ENCODE assay signal across 26 cellular contexts in genomic region chr22:22546490-22546889, GRCh38. TPM values are rescaled to one million over a fixed set of nuclear protein-coding genes. Genes with fewer than 3 reads are reported as not detected.
DNase-seq lines count a peak whose midpoint lies in the region; ATAC-seq, FAIRE-seq and TF ChIP-seq lines count a peak whose summit lies in the region.
"Had no signal": no experiment of that assay in that cellular context is flagged by ENCODE, and none has a peak within 500 bp of the region (broad histone marks: within the 10 kb centered on the region; RNA-seq: fewer than 3 reads in every experiment).

No MANE protein-coding gene starts in this region.

- in situ Hi-C loops in K562 (cut with MboI) = loop anchor here (25.0 kb wide), 1 partner anchor 1134 kb away; the partner anchor contains the start of gene HIC2

- H4K20me1 ChIP-seq in K562 (replicated peaks; ENCODE audit: control insufficient read depth, insufficient read depth, low read length) = peaks cover 51% of the 10 kb centered on the region

- 77% methylated on average over 5 of the region's 5 CpGs for WGBS in K562 (ENCODE audit: insufficient coverage, low coverage, missing lambda C conversion rate)
- 49 to 56% methylated on average over 5 of the region's 5 CpGs for WGBS in sigmoid colon, 2 donors

- intact Hi-C loops in K562 (cut with micrococcal nuclease) (loop anchor here (2.0 to 10.0 kb wide), 2 partner anchors 38 to 58 kb away; partner anchors contain the start of gene ZNF280B), sigmoid colon (cut with DNase I) (no loop called here)
- intact Hi-C loops in activated CD4-positive, alpha-beta T cell treated with anti-CD3 and anti-CD28 coated beads for 36 hours (cut with DNase I, micrococcal nuclease) = no loop called here

- POLR2A ChIA-PET in K562 (lab: Yijun Ruan, JAX) = interaction anchor here (0.7 to 19.7 kb wide), 21 partner anchors 4 to 839 kb away, joined by 3 to 708 read pairs (median 5); partner anchors contain the start of genes PRAME, ZNF280A and ZNF280B
- POLR2A ChIA-PET in activated CD4-positive, alpha-beta T cell treated with anti-CD3 and anti-CD28 coated beads for 36 hours (lab: Charles Lee) = no interaction called here

- H3K4me1 Mint-ChIP-seq in activated CD4-positive, alpha-beta T cell treated with anti-CD3 and anti-CD28 coated beads for 36 hours = no peaks in the 10 kb centered on the region
- H3K4me1 Mint-ChIP-seq: activated naive CD8-positive, alpha-beta T cell treated with anti-CD3 and anti-CD28 coated beads, Interleukin-2, amount 50 U/mL, for 24 hours had no signal

- CTCF ChIA-PET in K562 (lab: Yijun Ruan, JAX; ENCODE audit: low intra/inter-chr PET ratio) = interaction anchor here (1.7 kb wide), 1 partner anchor 13 kb away, joined by 4 read pairs; the partner anchor contains the start of gene PRAME
- CTCF ChIA-PET in activated CD4-positive, alpha-beta T cell treated with anti-CD3 and anti-CD28 coated beads for 36 hours (lab: Charles Lee) = no interaction called here

- H3K9me3 Mint-ChIP-seq in activated CD4-positive, alpha-beta T cell treated with anti-CD3 and anti-CD28 coated beads for 36 hours (ENCODE audit: low read depth) = no peaks in the 10 kb centered on the region
- H3K9me3 Mint-ChIP-seq: activated naive CD8-positive, alpha-beta T cell treated with anti-CD3 and anti-CD28 coated beads, Interleukin-2, amount 50 U/mL, for 24 hours; activated T-helper 2 cell treated with anti-CD3 and anti-CD28 coated beads, Interferon-gamma antibody, Interleukin-2, Interleukin-4, amounts not matched to agents 10 μg/mL and 5 μg/mL and 100 μg/mL, durations not matched to agents 14 hours and 24 hours and 36 hours; natural killer cell treated with Interleukin-12 subunit alpha and Interleukin-12 subunit beta and Interleukin-15 and Interleukin-18, amount 100 ng/mL, for 72 hours had no signal

- H3K27me3 Mint-ChIP-seq in activated CD4-positive, alpha-beta T cell treated with anti-CD3 and anti-CD28 coated beads for 36 hours = no peaks in the 10 kb centered on the region
- H3K27me3 Mint-ChIP-seq: activated naive CD8-positive, alpha-beta T cell treated with anti-CD3 and anti-CD28 coated beads, Interleukin-2, amount 50 U/mL, for 24 hours had no signal

- no peak for FAIRE-seq in K562 (lab: Jason Lieb, UNC)

- no peak overlapping the region for H3K4me3 ChIP-seq in NB4 (ENCODE audit: low read depth, low read length)
- no peak overlapping the region for H3K4me3 ChIP-seq in K562
- no peak overlapping the region for H3K4me3 ChIP-seq in sigmoid colon
- H3K4me3 ChIP-seq: gastrocnemius medialis, SJCRH30, skin epidermis, upper lobe of left lung had no signal

- no peak for TF ChIP-seq CTCF in NB4 (IDR thresholded peaks at IDR 0.05; ENCODE audit: low read depth, low read length)
- TF ChIP-seq CTCF in K562 (IDR thresholded peaks at IDR 0.05 in 2 of 3, conservative IDR thresholded peaks at IDR 0.05 in 1 of 3; ENCODE audit: insufficient read depth in 2 of 3, low read depth in 1 of 3, low read length in 3 of 3) = no peak
- no peak for TF ChIP-seq CTCF in sigmoid colon (IDR thresholded peaks at IDR 0.05)

- H3K4me1 ChIP-seq in K562 (replicated peaks in 1 of 2; ENCODE audit: control insufficient read depth in 2 of 2, insufficient read depth in 2 of 2, low read length in 2 of 2) (peaks cover 13 to 20% of the 10 kb centered on the region in 2 experiments), sigmoid colon (no peaks in the 10 kb centered on the region)
- H3K4me1 ChIP-seq: gastrocnemius medialis, parathyroid adenoma, SJCRH30, upper lobe of left lung had no signal

- no peak for TF ChIP-seq EP300 in K562 (IDR thresholded peaks at IDR 0.05; ENCODE audit: low read length)
- no peak for TF ChIP-seq EP300 in sigmoid colon (IDR thresholded peaks at IDR 0.05)

- H2AFZ ChIP-seq in K562 (ENCODE audit: low read depth, low read length) = no peak overlapping the region
- H2AFZ ChIP-seq: parathyroid adenoma had no signal

- DNase-seq in HT1080 (ENCODE audit: low read depth) (peak; percentile 31), NB4 (ENCODE audit: low read depth) (peak; percentile 89), K562 (ENCODE audit: extremely low read depth in 1 of 4, low spot score in 3 of 4) (peak; percentile 56 to 72 (median 68)), pons (ENCODE audit: low spot score) (peak; percentile 34), sigmoid colon (no peak), NCI-H2196 treated with DMSO at 0.1 percent for 48 hours (lab: John Stamatoyannopoulos, UW; ENCODE audit: unreplicated experiment) (no peak)
- DNase-seq in activated CD4-positive, alpha-beta T cell treated with anti-CD3 and anti-CD28 coated beads for 36 hours = no peak
- DNase-seq: activated naive CD8-positive, alpha-beta T cell treated with anti-CD3 and anti-CD28 coated beads, Interleukin-2, amount 50 U/mL, for 24 hours; brain microvascular endothelial cell; dermis blood vessel endothelial cell; gastrocnemius medialis; NCI-H1092; NCI-H2107; NCI-H524; SJCRH30; stimulated activated CD4-positive, alpha-beta T cell treated with anti-CD3 and anti-CD28 coated beads, Interleukin-2, amount 100 ng/mL, for 48 hours; T1000; upper lobe of left lung had no signal

- H3K9me3 ChIP-seq in K562 (replicated peaks; ENCODE audit: control insufficient read depth, insufficient read depth, low read depth, low read length) = no peaks in the 10 kb centered on the region
- no peaks in the 10 kb centered on the region for H3K9me3 ChIP-seq in sigmoid colon
- H3K9me3 ChIP-seq: gastrocnemius medialis, SJCRH30, upper lobe of left lung had no signal

- no peak overlapping the region; the same call in 2 of the 3 replicates for H3K27ac ChIP-seq in K562 (ENCODE audit: extremely low read depth, low read depth, low read length)
- no peak overlapping the region for H3K27ac ChIP-seq in sigmoid colon
- H3K27ac ChIP-seq: brain microvascular endothelial cell, epithelial cell of prostate, gastrocnemius medialis, parathyroid adenoma, SJCRH30, skin epidermis, upper lobe of left lung had no signal

- H3K4me2 ChIP-seq in K562 (ENCODE audit: insufficient read depth, low read length) = no peak overlapping the region

- no peak for TF ChIP-seq RAD21 in K562 (CRISPR knock-in tag; conservative IDR thresholded peaks at IDR 0.05 in 1 of 2, IDR thresholded peaks at IDR 0.05 in 1 of 2)

- peaks cover 43% of the 10 kb centered on the region for H3K9me1 ChIP-seq in K562 (ENCODE audit: control insufficient read depth, insufficient read depth, low read length)

- peak; percentile 44 for ATAC-seq in K562
- no peak for ATAC-seq in activated CD4-positive, alpha-beta T cell treated with anti-CD3 and anti-CD28 coated beads for 36 hours
- ATAC-seq: activated CD4-positive, CD25-positive, alpha-beta regulatory T cell treated with anti-CD3 and anti-CD28 coated beads, Interleukin-2, amount 50 U/mL, for 24 hours; activated naive CD8-positive, alpha-beta T cell treated with anti-CD3 and anti-CD28 coated beads, Interleukin-2, amount 50 U/mL, for 24 hours; gastrocnemius medialis had no signal

- H3K27me3 ChIP-seq in K562 (ENCODE audit: control insufficient read depth in 2 of 2, insufficient read depth in 2 of 2, low read length in 2 of 2) (no peaks in the 10 kb centered on the region), sigmoid colon (no peaks in the 10 kb centered on the region)
- H3K27me3 ChIP-seq: gastrocnemius medialis, upper lobe of left lung had no signal

- TF ChIP-seq POLR2A in NB4 (IDR thresholded peaks at IDR 0.05; ENCODE audit: extremely low read depth, insufficient read length) (no peak), K562 (conservative IDR thresholded peaks at IDR 0.05) (no peak), sigmoid colon (IDR thresholded peaks at IDR 0.05) (no peak)

- H3K79me2 ChIP-seq in K562 (ENCODE audit: control insufficient read depth, insufficient read depth, low read length) = peaks cover 27% of the 10 kb centered on the region
- H3K79me2 ChIP-seq: parathyroid adenoma had no signal

- no TSS peak for BruUV-seq in K562 (replicated peaks; lab: Mats Ljungman, UMichigan)

- no peak overlapping the region for H3K27ac Mint-ChIP-seq in activated CD4-positive, alpha-beta T cell treated with anti-CD3 and anti-CD28 coated beads for 36 hours
- H3K27ac Mint-ChIP-seq: activated naive CD8-positive, alpha-beta T cell treated with anti-CD3 and anti-CD28 coated beads, Interleukin-2, amount 50 U/mL, for 24 hours; activated T-helper 2 cell treated with anti-CD3 and anti-CD28 coated beads, Interferon-gamma antibody, Interleukin-2, Interleukin-4, amounts not matched to agents 10 μg/mL and 5 μg/mL and 100 μg/mL, durations not matched to agents 14 hours and 24 hours and 36 hours; natural killer cell treated with Interleukin-12 subunit alpha and Interleukin-12 subunit beta and Interleukin-15 and Interleukin-18, amount 100 ng/mL, for 72 hours had no signal

- no peaks in the 10 kb centered on the region for H3K36me3 Mint-ChIP-seq in activated CD4-positive, alpha-beta T cell treated with anti-CD3 and anti-CD28 coated beads for 36 hours (ENCODE audit: low read depth)
- H3K36me3 Mint-ChIP-seq: natural killer cell treated with Interleukin-12 subunit alpha and Interleukin-12 subunit beta and Interleukin-15 and Interleukin-18, amount 100 ng/mL, for 72 hours had no signal

- H3K9ac ChIP-seq in K562 (ENCODE audit: insufficient read depth in 1 of 2, low read depth in 2 of 2, low read length in 2 of 2) = peak overlapping the region in 1 of 2 experiments; percentile 54; a peak in 2 of 4 replicates
- H3K9ac ChIP-seq: parathyroid adenoma had no signal

- H3K36me3 ChIP-seq in K562 (ENCODE audit: control insufficient read depth, insufficient read depth, low read length) = peaks cover 52% of the 10 kb centered on the region
- no peaks in the 10 kb centered on the region for H3K36me3 ChIP-seq in sigmoid colon
- H3K36me3 ChIP-seq: brain microvascular endothelial cell, gastrocnemius medialis, SJCRH30, upper lobe of left lung had no signal

- no peak overlapping the region for H3K4me3 Mint-ChIP-seq in activated CD4-positive, alpha-beta T cell treated with anti-CD3 and anti-CD28 coated beads for 36 hours
- H3K4me3 Mint-ChIP-seq: activated naive CD8-positive, alpha-beta T cell treated with anti-CD3 and anti-CD28 coated beads, Interleukin-2, amount 50 U/mL, for 24 hours; natural killer cell treated with Interleukin-12 subunit alpha and Interleukin-12 subunit beta and Interleukin-15 and Interleukin-18, amount 100 ng/mL, for 72 hours had no signal

RNA-seq across cellular contexts. Expression of gene PRAME, which starts 12.6 kb away (rescaled TPM):
- total RNA-seq in HT1080 (2014; rRNA removed; shearing (Covaris generic)) = 87.9 and 93.2 TPM in 2 replicates
- polyA plus RNA-seq in HT1080 (2015; cell fraction: cytosol; rRNA removed) = 91.8 and 93.1 TPM in 2 replicates
- polyA plus RNA-seq in HT1080 (2015; cell fraction: nucleus; rRNA removed) = 218 and 230 TPM in 2 replicates
- 1,035 and 1,246 TPM in 2 replicates for total RNA-seq in K562 (2011; cell fraction: chromatin; rRNA removed; ENCODE audit: low replicate concordance)
- 1,013 and 1,088 TPM in 2 replicates for total RNA-seq in K562 (2011; cell fraction: nucleolus; rRNA removed)
- total RNA-seq in K562 (2011; cell fraction: nucleoplasm; rRNA removed) = 943 and 1,014 TPM in 2 replicates
- total RNA-seq in K562 (2014; rRNA removed) (968 and 1,107 TPM in 2 replicates), K562 (2014; rRNA removed; fragmentation: Illumina TruSeq; extraction: Trizol) (993 and 1,024 TPM in 2 replicates), K562 (2015; rRNA removed; fragmentation: Illumina TruSeq; extraction: Trizol) (1,048 and 1,089 TPM in 2 replicates), K562 (2021) (1,138 and 1,201 TPM in 2 replicates), sigmoid colon (under 1 TPM in 1 of 4 donors, not detected in 3; 0.16 TPM)
- polyA plus RNA-seq in K562 (2011; rRNA removed) (2,141 and 2,474 TPM in 2 replicates), K562 (2014; fragmentation: Illumina TruSeq; extraction: Trizol) (1,536 and 1,589 TPM in 2 replicates), K562 (2014; fragmentation: Nextera tagmentation; extraction: Ambion mirVana) (1,000 to 10,000 TPM in 1 of 2 experiments, 100 to 1,000 TPM in 1; 662 to 1,142 TPM), K562 (2014; rRNA removed) (1,519 and 1,644 TPM in 2 replicates), sigmoid colon (under 1 TPM in 1 of 3 donors, not detected in 2; 0.06 TPM)
- 2,488 and 2,726 TPM in 2 replicates for polyA plus RNA-seq in K562 (2011; cell fraction: cytosol; rRNA removed)
- 3,679 and 4,057 TPM in 2 replicates for polyA plus RNA-seq in K562 (2011; cell fraction: nucleus; rRNA removed)
- polyA plus RNA-seq in K562 (2012) = 1,108 and 1,453 TPM in 2 replicates
- 1,022 and 1,144 TPM in 2 replicates for polyA minus RNA-seq in K562 (2011; rRNA and poly(A)+ RNA removed)
- polyA minus RNA-seq in K562 (2011; cell fraction: cytosol; rRNA and poly(A)+ RNA removed) = 512 and 653 TPM in 2 replicates
- 275 and 419 TPM in 2 replicates for polyA minus RNA-seq in K562 (2011; cell fraction: nucleus; rRNA and poly(A)+ RNA removed)
- under 1 TPM in 1 of 2 experiments, not detected in 1; 0.09 TPM for total RNA-seq in activated CD4-positive, alpha-beta T cell treated with anti-CD3 and anti-CD28 coated beads for 36 hours
- total RNA-seq: activated T-helper 2 cell treated with anti-CD3 and anti-CD28 coated beads, Interferon-gamma antibody, Interleukin-2, Interleukin-4, amounts not matched to agents 10 μg/mL and 5 μg/mL and 100 μg/mL, durations not matched to agents 14 hours and 24 hours and 36 hours; dermis blood vessel endothelial cell; gastrocnemius medialis; mesenteric fat pad; SJCRH30 had no signal

RNA-seq across cellular contexts. Expression of gene ZNF280A, which starts 26.4 kb away (rescaled TPM):
- 2.5 and 2.6 TPM in 2 replicates for total RNA-seq in HT1080 (2014; rRNA removed; shearing (Covaris generic))
- polyA plus RNA-seq in HT1080 (2015; cell fraction: cytosol; rRNA removed) = 0.74 and 0.95 TPM in 2 replicates
- polyA plus RNA-seq in HT1080 (2015; cell fraction: nucleus; rRNA removed) = 1.6 and 2.0 TPM in 2 replicates
- 19.9 and 41.5 TPM in 2 replicates for total RNA-seq in K562 (2011; cell fraction: chromatin; rRNA removed; ENCODE audit: low replicate concordance)
- total RNA-seq in K562 (2011; cell fraction: nucleolus; rRNA removed) = 18.2 and 19.2 TPM in 2 replicates
- 14.1 and 20.2 TPM in 2 replicates for total RNA-seq in K562 (2011; cell fraction: nucleoplasm; rRNA removed)
- 19.0 and 19.8 TPM in 2 replicates for total RNA-seq in K562 (2014; rRNA removed)
- total RNA-seq in K562 (2014; rRNA removed; fragmentation: Illumina TruSeq; extraction: Trizol) = 36.3 and 37.4 TPM in 2 replicates
- total RNA-seq in K562 (2015; rRNA removed; fragmentation: Illumina TruSeq; extraction: Trizol) = 35.8 and 38.2 TPM in 2 replicates
- 23.4 and 24.4 TPM in 2 replicates for total RNA-seq in K562 (2021)
- 20.8 and 23.4 TPM in 2 replicates for polyA plus RNA-seq in K562 (2011; rRNA removed)
- polyA plus RNA-seq in K562 (2011; cell fraction: cytosol; rRNA removed) = 5.9 and 10.8 TPM in 2 replicates
- 9.1 and 16.6 TPM in 2 replicates for polyA plus RNA-seq in K562 (2011; cell fraction: nucleus; rRNA removed)
- 18.8 and 30.8 TPM in 2 replicates for polyA plus RNA-seq in K562 (2012)
- 33.4 and 40.8 TPM in 2 replicates for polyA plus RNA-seq in K562 (2014; fragmentation: Illumina TruSeq; extraction: Trizol)
- polyA plus RNA-seq in K562 (2014; fragmentation: Nextera tagmentation; extraction: Ambion mirVana) = 10 to 100 TPM; 28.6 to 38.6 TPM
- 21.8 and 23.6 TPM in 2 replicates for polyA plus RNA-seq in K562 (2014; rRNA removed)
- 24.3 and 38.9 TPM in 2 replicates for polyA minus RNA-seq in K562 (2011; rRNA and poly(A)+ RNA removed)
- polyA minus RNA-seq in K562 (2011; cell fraction: cytosol; rRNA and poly(A)+ RNA removed) = 8.9 and 9.6 TPM in 2 replicates
- 8.9 and 22.7 TPM in 2 replicates for polyA minus RNA-seq in K562 (2011; cell fraction: nucleus; rRNA and poly(A)+ RNA removed)
- not detected for total RNA-seq in activated CD4-positive, alpha-beta T cell treated with anti-CD3 and anti-CD28 coated beads for 36 hours
- total RNA-seq in sigmoid colon = not detected
- polyA plus RNA-seq in sigmoid colon = not detected
- total RNA-seq: activated T-helper 2 cell treated with anti-CD3 and anti-CD28 coated beads, Interferon-gamma antibody, Interleukin-2, Interleukin-4, amounts not matched to agents 10 μg/mL and 5 μg/mL and 100 μg/mL, durations not matched to agents 14 hours and 24 hours and 36 hours; dermis blood vessel endothelial cell; gastrocnemius medialis; kidney epithelial cell; mesenteric fat pad; natural killer cell treated with Interleukin-12 subunit alpha and Interleukin-12 subunit beta and Interleukin-15 and Interleukin-18, amount 100 ng/mL, for 72 hours; upper lobe of left lung had no signal

RNA-seq across cellular contexts. Expression of gene ZNF280B, which starts 37.9 kb away (rescaled TPM):
- 1.7 and 2.1 TPM in 2 replicates for total RNA-seq in HT1080 (2014; rRNA removed; shearing (Covaris generic))
- polyA plus RNA-seq in HT1080 (2015; cell fraction: cytosol; rRNA removed) = 2.8 and 3.3 TPM in 2 replicates
- 3.2 and 4.0 TPM in 2 replicates for polyA plus RNA-seq in HT1080 (2015; cell fraction: nucleus; rRNA removed)
- total RNA-seq in K562 (2011; cell fraction: chromatin; rRNA removed; ENCODE audit: low replicate concordance) = 24.8 and 77.6 TPM in 2 replicates
- 23.0 and 29.5 TPM in 2 replicates for total RNA-seq in K562 (2011; cell fraction: nucleolus; rRNA removed)
- total RNA-seq in K562 (2011; cell fraction: nucleoplasm; rRNA removed) = 45.8 and 57.4 TPM in 2 replicates
- total RNA-seq in K562 (2014; rRNA removed) (7.7 and 8.4 TPM in 2 replicates), K562 (2014; rRNA removed; fragmentation: Illumina TruSeq; extraction: Trizol) (17.1 and 20.5 TPM in 2 replicates), K562 (2015; rRNA removed; fragmentation: Illumina TruSeq; extraction: Trizol) (19.6 and 20.7 TPM in 2 replicates), K562 (2021) (18.7 and 20.0 TPM in 2 replicates), sigmoid colon (1 to 10 TPM in 1 of 4 donors, under 1 TPM in 3; 0.36 to 1.1 (median 0.45) TPM)
- polyA plus RNA-seq in K562 (2011; rRNA removed) (27.5 TPM in 2 replicates), K562 (2014; fragmentation: Illumina TruSeq; extraction: Trizol) (14.1 and 18.0 TPM in 2 replicates), K562 (2014; fragmentation: Nextera tagmentation; extraction: Ambion mirVana) (10 to 100 TPM; 24.0 to 29.9 TPM), K562 (2014; rRNA removed) (11.7 and 13.5 TPM in 2 replicates), sigmoid colon (under 1 TPM; under 0.01 to 0.44 (median 0.23) TPM)
- 8.2 and 20.0 TPM in 2 replicates for polyA plus RNA-seq in K562 (2011; cell fraction: cytosol; rRNA removed)
- 21.5 and 27.4 TPM in 2 replicates for polyA plus RNA-seq in K562 (2011; cell fraction: nucleus; rRNA removed)
- polyA plus RNA-seq in K562 (2012) = 7.6 and 9.8 TPM in 2 replicates
- 88.0 and 103 TPM in 2 replicates for polyA minus RNA-seq in K562 (2011; rRNA and poly(A)+ RNA removed)
- polyA minus RNA-seq in K562 (2011; cell fraction: cytosol; rRNA and poly(A)+ RNA removed) = 22.2 and 28.7 TPM in 2 replicates
- polyA minus RNA-seq in K562 (2011; cell fraction: nucleus; rRNA and poly(A)+ RNA removed) = 24.2 and 40.0 TPM in 2 replicates
- total RNA-seq in activated CD4-positive, alpha-beta T cell treated with anti-CD3 and anti-CD28 coated beads for 36 hours = 1 to 10 TPM; 2.5 to 3.7 TPM

Comparison
In these comparisons a context has a peak if more than half of its experiments do, and no peak if none do; other contexts are left out.
1. DNase-seq: peak in HT1080 (single experiment), NB4 (single experiment), K562 (4 of 4) and pons (single experiment); none in activated CD4-positive, alpha-beta T cell treated with anti-CD3 and anti-CD28 coated beads for 36 hours (single experiment), sigmoid colon (single experiment) and NCI-H2196 treated with DMSO at 0.1 percent for 48 hours (single experiment).
2. RNA of gene PRAME, which starts 12.6 kb away (total RNA-seq): 943 to 1,246 TPM in K562 and 87.9 to 93.2 TPM in HT1080; 0.09 TPM in activated CD4-positive, alpha-beta T cell treated with anti-CD3 and anti-CD28 coated beads for 36 hours and 0.16 TPM in sigmoid colon; every median in the first group is over 10 times any median in the second.